24 cellular contexts compared by ENCODE assay signal in the genomic region with DNA sequence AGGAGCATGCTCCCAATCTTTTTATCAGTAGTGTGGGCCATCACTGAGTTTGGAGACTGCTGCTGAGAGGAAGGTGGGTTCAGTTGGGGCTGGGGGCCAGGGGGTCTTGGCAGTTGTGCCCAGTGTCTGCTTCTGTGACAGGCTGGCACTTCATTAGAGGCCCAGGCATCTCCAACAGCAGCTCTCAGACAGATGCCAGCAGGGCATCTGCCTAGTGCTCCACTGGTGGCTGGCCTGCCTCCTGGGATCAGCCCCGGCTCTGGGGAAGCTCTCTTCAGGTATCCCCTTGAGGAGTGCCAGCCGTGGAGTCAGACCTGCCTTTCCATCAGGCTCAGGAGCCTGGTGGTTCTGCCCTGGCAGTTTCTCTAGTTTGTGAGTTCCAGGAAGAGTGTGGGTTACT.
"Had no signal": no experiment of that assay in that cellular context is flagged by ENCODE, and none has a peak within 500 bp of the region (broad histone marks: within the 10 kb centered on the region; RNA-seq: fewer than 3 reads in every experiment).

No MANE protein-coding gene starts in this region.

- DNase-seq: activated CD4-positive, alpha-beta memory T cell treated with anti-CD3 and anti-CD28 coated beads, Interleukin-2, amount 10 ng/mL, durations not matched to agents 7 days and 5 days; activated CD4-positive, alpha-beta T cell treated with anti-CD3 and anti-CD28 coated beads for 36 hours; activated CD4-positive, alpha-beta T cell treated with anti-CD3 and anti-CD28 coated beads, Interleukin-2, amount 50 U/mL, for 1 hour; activated gamma-delta T cell; activated naive CD4-positive, alpha-beta T cell treated with anti-CD3 and anti-CD28 coated beads, Interleukin-2, amount 10 ng/mL, durations not matched to agents 7 days and 5 days; activated naive CD8-positive, alpha-beta T cell treated with anti-CD3 and anti-CD28 coated beads for 36 hours; activated T-cell treated with anti-CD3 and anti-CD28 coated beads for 4 hours; activated T-cell treated with anti-CD3 and anti-CD28 coated beads, Interleukin-2, amount 50 U/mL, for 48 hours; brain microvascular endothelial cell; MG63; MV-4-11; NCI-H1092 treated with DMSO at 0.1 percent for 48 hours; NCI-H1417 treated with DMSO at 0.1 percent for 48 hours; NCI-H1694 treated with DMSO at 0.1 percent for 48 hours; NCI-H2029 treated with DMSO at 0.1 percent for 48 hours; Right ventricle myocardium superior; RPMI8226; SJCRH30; SK-N-SH; T-helper 1 cell; WERI-Rb-1 had no signal

- H3K9me3 ChIP-seq: MG63, SJCRH30, SK-N-SH had no signal

- ATAC-seq: activated CD4-positive, alpha-beta T cell treated with anti-CD3 and anti-CD28 coated beads for 36 hours; activated T-helper 17 cell treated with anti-CD3 and anti-CD28 coated beads, Interleukin-2, amount 50 U/mL, for 72 hours; Panc1 had no signal

- H3K4me3 ChIP-seq: cardiac muscle cell, MG63, SJCRH30 had no signal

- H3K4me1 ChIP-seq: SJCRH30 had no signal

- H3K27me3 ChIP-seq: brain microvascular endothelial cell, cardiac muscle cell, MG63, SJCRH30 had no signal

- H3K27ac ChIP-seq: brain microvascular endothelial cell, cardiac muscle cell, SJCRH30, WERI-Rb-1 had no signal

- H3K36me3 ChIP-seq: brain microvascular endothelial cell, cardiac muscle cell, MG63, SJCRH30, WERI-Rb-1 had no signal
